8 cellular contexts compared by ENCODE assay signal in the genomic region with DNA sequence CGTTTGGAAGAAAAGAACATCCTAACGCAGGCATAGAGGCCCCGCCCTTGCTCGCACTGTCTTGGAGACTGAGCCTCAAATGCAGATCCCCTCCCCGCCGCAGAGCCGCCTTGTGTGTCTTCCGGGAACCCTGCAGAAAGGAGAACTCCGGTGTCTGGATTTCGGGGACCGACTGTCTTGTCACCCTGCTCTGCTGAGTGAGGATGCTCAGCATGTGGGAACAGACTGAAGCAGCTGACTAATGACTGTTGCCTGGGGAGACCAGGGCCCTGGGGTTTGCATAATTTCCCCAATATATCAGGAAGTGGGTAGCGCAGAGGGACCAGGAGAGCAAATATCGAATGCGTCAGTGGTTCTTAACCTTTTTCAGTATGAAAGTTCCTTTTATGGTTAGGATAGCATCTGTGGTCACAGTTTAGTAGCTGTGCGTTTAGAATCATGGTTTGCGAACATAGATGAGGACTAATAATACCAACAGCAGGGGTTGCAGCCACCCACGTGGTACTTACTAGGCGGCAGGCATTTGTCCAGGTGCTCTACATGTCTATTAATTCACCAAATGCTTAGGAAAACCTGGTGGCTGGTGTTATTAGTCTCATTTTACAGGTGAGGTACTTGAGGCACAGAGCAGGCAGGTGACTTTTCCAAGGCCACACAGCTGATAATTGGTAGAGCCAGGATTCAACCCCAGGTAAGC. TPM values are rescaled to one million over a fixed set of nuclear protein-coding genes. Genes with fewer than 3 reads are reported as not detected.
DNase-seq lines count a peak whose midpoint lies in the region; ATAC-seq and TF ChIP-seq lines count a peak whose summit lies in the region.

No MANE protein-coding gene starts in this region.

- no peak overlapping the region for H3K4me2 ChIP-seq in DND-41 (ENCODE audit: insufficient read depth, low read length)

- peaks cover 46% of the 10 kb centered on the region for H4K20me1 ChIP-seq in DND-41 (ENCODE audit: insufficient read depth, low read length)

- no peak overlapping the region for H3K9ac ChIP-seq in DND-41 (ENCODE audit: low read depth, low read length)

- ATAC-seq in DND-41 (ENCODE audit: insufficient read depth, low read depth) (0 out of 3 replicates have a peak, but pooled peaks have one; percentile 50), GM19397 (IDR thresholded peaks at IDR 0.05; ENCODE audit: unreplicated experiment) (peak; percentile 81), HG03280 (IDR thresholded peaks at IDR 0.05; ENCODE audit: unreplicated experiment) (peak; percentile 83)

- no peak for DNase-seq in DND-41
- peak; percentile 25 to 30 for DNase-seq in activated CD4-positive, alpha-beta T cell treated with anti-CD3 and anti-CD28 coated beads, Interleukin-2, amount 50 U/mL, for 4 hours
- peak; percentile 30 to 34 for DNase-seq in stimulated activated CD4-positive, alpha-beta T cell treated with anti-CD3 and anti-CD28 coated beads, Interleukin-2, amount 100 ng/mL, for 24 hours
- DNase-seq in coronary artery (ENCODE audit: low spot score), result no peak
- no peak for DNase-seq in NCI-H524 treated with DMSO at 0.1 percent for 48 hours (lab: John Stamatoyannopoulos, UW)
- DNase-seq in H4 (ENCODE audit: low spot score), result no peak

- no peaks in the 10 kb centered on the region for H3K27me3 ChIP-seq in DND-41 (ENCODE audit: insufficient read depth, low read length, poor library complexity)

- no peaks in the 10 kb centered on the region for H3K4me1 ChIP-seq in DND-41 (ENCODE audit: insufficient read depth, low read length)

- H3K9me3 ChIP-seq in DND-41 (ENCODE audit: insufficient read depth, low read length, severe bottlenecking), result peaks cover 19% of the 10 kb centered on the region

- peaks cover 14% of the 10 kb centered on the region for H3K36me3 ChIP-seq in DND-41 (ENCODE audit: insufficient read depth, low read length)

- H2AFZ ChIP-seq in DND-41 (ENCODE audit: low read depth, low read length), result no peak overlapping the region

- no peak overlapping the region for H3K4me3 ChIP-seq in DND-41 (ENCODE audit: low read depth in 1 of 2, low read length in 2 of 2)
- H3K4me3 ChIP-seq in coronary artery, result no peak overlapping the region

- peaks cover 47% of the 10 kb centered on the region for H3K79me2 ChIP-seq in DND-41 (ENCODE audit: insufficient read depth, low read length)

- no peak overlapping the region for H3K27ac ChIP-seq in DND-41 (ENCODE audit: low read length)
- no peak overlapping the region for H3K27ac ChIP-seq in coronary artery

- no peak for TF ChIP-seq CTCF in DND-41 (IDR thresholded peaks at IDR 0.05; ENCODE audit: borderline replicate concordance, extremely low read depth, low read length, poor library complexity, severe bottlenecking)
- TF ChIP-seq CTCF in coronary artery (IDR thresholded peaks at IDR 0.05), result no peak

RNA-seq across cellular contexts. Expression of gene GPR137B, which starts 14.3 kb away (rescaled TPM):
- total RNA-seq in H4 (2014; rRNA removed; shearing (Covaris generic)), result 7.9 and 11.4 TPM in 2 replicates

Comparison
In these comparisons a context has a peak if more than half of its experiments do, and no peak if none do; other contexts are left out.
1. DNase-seq: peak in activated CD4-positive, alpha-beta T cell treated with anti-CD3 and anti-CD28 coated beads, Interleukin-2, amount 50 U/mL, for 4 hours (2 of 2) and stimulated activated CD4-positive, alpha-beta T cell treated with anti-CD3 and anti-CD28 coated beads, Interleukin-2, amount 100 ng/mL, for 24 hours (2 of 2); none in DND-41 (single experiment), coronary artery (single experiment), NCI-H524 treated with DMSO at 0.1 percent for 48 hours (single experiment) and H4 (single experiment).
2. Peak in every context shown above with its lines, with median percentiles within 50 percentile points of each other: ATAC-seq.